In genomic region chr11:62671604-62672528, GRCh38 we compare ENCODE assay signal across 8 cellular contexts. TPM values are rescaled to one million over a fixed set of nuclear protein-coding genes. Genes with fewer than 3 reads are reported as not detected.
A peak's percentile ranks its signal among the peaks of the same experiment; 100 is the strongest.
DNase-seq lines count a peak whose midpoint lies in the region; ATAC-seq and TF ChIP-seq lines count a peak whose summit lies in the region.

LBHD1 (minus strand) TSS chr11:62672267; CDS start chr11:62670031, 2,236 bp downstream.
UQCC3 (plus strand) TSS chr11:62671673; CDS start chr11:62671746, 73 bp downstream.

- H3K4me2 ChIP-seq in OCI-LY3 (ENCODE audit: low read length): peak within 1 kb of the TSS; percentile 85

- no peaks in the 10 kb centered on the region for H3K27me3 ChIP-seq in CD4-positive, CD25-positive, alpha-beta regulatory T cell (ENCODE audit: control insufficient read depth, insufficient read depth, low read length)
- H3K27me3 ChIP-seq in HUES6 (ENCODE audit: control insufficient read depth, insufficient read depth, low read length) (no peaks in the 10 kb centered on the region), OCI-LY3 (ENCODE audit: low read depth, low read length) (no peaks in the 10 kb centered on the region), mucosa of rectum (ENCODE audit: control insufficient read depth in 2 of 2, insufficient read depth in 2 of 2, low read length in 2 of 2) (no peaks in the 10 kb centered on the region)

- H3K36me3 ChIP-seq in CD4-positive, CD25-positive, alpha-beta regulatory T cell (ENCODE audit: control insufficient read depth, insufficient read depth, low read length): peaks cover 26% of the 10 kb centered on the region
- peaks cover 30% of the 10 kb centered on the region for H3K36me3 ChIP-seq in HUES6 (ENCODE audit: control insufficient read depth, insufficient read depth, low read length)
- peaks cover 32% of the 10 kb centered on the region for H3K36me3 ChIP-seq in OCI-LY3 (replicated peaks; ENCODE audit: low read depth, low read length)
- peaks cover 13 to 20% of the 10 kb centered on the region in 2 donors for H3K36me3 ChIP-seq in mucosa of rectum (ENCODE audit: control insufficient read depth in 2 of 2, insufficient read depth in 2 of 2, low read length in 2 of 2)

- no peaks in the 10 kb centered on the region for H4K20me1 ChIP-seq in OCI-LY3 (ENCODE audit: insufficient read depth, low read length)

- no peaks in the 10 kb centered on the region for H3K9me3 Mint-ChIP-seq in CD4-positive, CD25-positive, alpha-beta regulatory T cell

- H3K4me1 Mint-ChIP-seq in CD4-positive, CD25-positive, alpha-beta regulatory T cell: peaks cover 8 to 73% (median 32%) of the 10 kb centered on the region in 4 donors

- H3K27ac ChIP-seq in CD4-positive, CD25-positive, alpha-beta regulatory T cell (ENCODE audit: insufficient read depth, low read length, poor library complexity, severe bottlenecking): peak within 1 kb of the TSS; percentile 84
- H3K27ac ChIP-seq in HUES6 (ENCODE audit: low read depth, low read length) (peak within 1 kb of the TSS; percentile 64), OCI-LY3 (ENCODE audit: low read length) (peak within 1 kb of the TSS; percentile 76), mucosa of rectum (ENCODE audit: low read depth in 2 of 2, low read length in 2 of 2) (peak within 1 kb of the TSS; percentile 87 to 92)

- ATAC-seq in CD4-positive, CD25-positive, alpha-beta regulatory T cell (ENCODE audit: low read depth in 2 of 2): peak; percentile 71 to 75
- peak; percentile 61 for ATAC-seq in GM19463 (IDR thresholded peaks at IDR 0.05; ENCODE audit: unreplicated experiment)

- H2AFZ ChIP-seq in OCI-LY3 (ENCODE audit: low read depth, low read length): peak within 1 kb of the TSS; percentile 74

- H3K4me3 ChIP-seq in CD4-positive, CD25-positive, alpha-beta regulatory T cell (ENCODE audit: low read depth, low read length): peak within 1 kb of the TSS; percentile 91
- peak within 1 kb of the TSS; percentile 93 for H3K4me3 ChIP-seq in HUES6 (ENCODE audit: low read depth, low read length)
- peak within 1 kb of the TSS; percentile 86 for H3K4me3 ChIP-seq in OCI-LY3 (ENCODE audit: low read length)
- H3K4me3 ChIP-seq in epithelial cell of esophagus (ENCODE audit: low read length): peak within 1 kb of the TSS; percentile 89
- peak within 1 kb of the TSS; percentile 94 to 98 for H3K4me3 ChIP-seq in mucosa of rectum (ENCODE audit: low read length in 2 of 2)

- peak within 1 kb of the TSS; percentile 90 to 99 (median 98) for H3K27ac Mint-ChIP-seq in CD4-positive, CD25-positive, alpha-beta regulatory T cell

- H3K9ac ChIP-seq in HUES6 (ENCODE audit: low read length) (peak within 1 kb of the TSS; percentile 93), OCI-LY3 (ENCODE audit: low read length) (peak within 1 kb of the TSS; percentile 85), mucosa of rectum (ENCODE audit: low read depth in 1 of 2, low read length in 2 of 2) (peak within 1 kb of the TSS; percentile 86 to 95)

- H3K36me3 Mint-ChIP-seq in CD4-positive, CD25-positive, alpha-beta regulatory T cell: peaks cover 13% of the 10 kb centered on the region

- DNase-seq in CD4-positive, CD25-positive, alpha-beta regulatory T cell: peak; percentile 70 to 92 (median 72)
- DNase-seq in activated T-cell treated with anti-CD3 and anti-CD28 coated beads for 4 hours (peak; percentile 59), epithelial cell of esophagus (ENCODE audit: low read depth) (peak; percentile 90)
- DNase-seq in stimulated activated CD8-positive, alpha-beta memory T cell treated with anti-CD3 and anti-CD28 coated beads, Interleukin-4, amount 100 ng/mL, for 48 hours: peak; percentile 91

- H3K27me3 Mint-ChIP-seq in CD4-positive, CD25-positive, alpha-beta regulatory T cell: no peaks in the 10 kb centered on the region

- no peaks in the 10 kb centered on the region for H3K9me3 ChIP-seq in CD4-positive, CD25-positive, alpha-beta regulatory T cell (ENCODE audit: control insufficient read depth in 2 of 2, low read length in 2 of 2)
- H3K9me3 ChIP-seq in HUES6 (ENCODE audit: control insufficient read depth, insufficient read depth, low read depth, low read length) (no peaks in the 10 kb centered on the region), OCI-LY3 (ENCODE audit: insufficient read depth, low read length) (no peaks in the 10 kb centered on the region), mucosa of rectum (ENCODE audit: control insufficient read depth in 2 of 2, low read length in 2 of 2) (no peaks in the 10 kb centered on the region)

- TF ChIP-seq CTCF in OCI-LY3 (IDR thresholded peaks at IDR 0.05; ENCODE audit: low read depth, low read length) (no peak), epithelial cell of esophagus (IDR thresholded peaks at IDR 0.05; ENCODE audit: insufficient read depth, low read depth, low read length, missing control alignments) (no peak)

- peaks cover 41% of the 10 kb centered on the region for H3K4me1 ChIP-seq in CD4-positive, CD25-positive, alpha-beta regulatory T cell (ENCODE audit: control insufficient read depth, insufficient read depth, low read length, poor library complexity, severe bottlenecking)
- H3K4me1 ChIP-seq in HUES6 (ENCODE audit: control insufficient read depth, insufficient read depth, low read length) (peaks cover 8% of the 10 kb centered on the region; the same call in 1 of the 2 replicates), OCI-LY3 (ENCODE audit: low read length) (peaks cover 25% of the 10 kb centered on the region), mucosa of rectum (ENCODE audit: control insufficient read depth in 2 of 2, insufficient read depth in 2 of 2, low read length in 2 of 2) (peaks cover 24 to 29% of the 10 kb centered on the region in 2 donors)

- peaks cover 75% of the 10 kb centered on the region for H3K79me2 ChIP-seq in OCI-LY3 (ENCODE audit: low read length)

- peak within 1 kb of the TSS; percentile 97 to 100 (median 99) for H3K4me3 Mint-ChIP-seq in CD4-positive, CD25-positive, alpha-beta regulatory T cell

RNA-seq across cellular contexts. Expression of gene LBHD1, which starts in this region (rescaled TPM):
- 9.9 TPM for total RNA-seq in CD4-positive, CD25-positive, alpha-beta regulatory T cell
- 1 to 10 TPM; 1.8 to 2.6 (median 2.2) TPM for polyA plus RNA-seq in CD4-positive, CD25-positive, alpha-beta regulatory T cell

RNA-seq across cellular contexts. Expression of gene UQCC3, which starts in this region (rescaled TPM):
- total RNA-seq in CD4-positive, CD25-positive, alpha-beta regulatory T cell: 3.5 TPM
- 10 to 100 TPM; 11.0 to 13.9 (median 12.2) TPM for polyA plus RNA-seq in CD4-positive, CD25-positive, alpha-beta regulatory T cell

Comparison
In these comparisons a context has a peak if more than half of its experiments do, and no peak if none do; other contexts are left out.
1. Peak in every context shown above with its lines: DNase-seq, ATAC-seq, H3K4me3 ChIP-seq and H3K27ac ChIP-seq.